In genomic region chr15:78024883-78025282, GRCh38 we compare ENCODE assay signal across 1 cellular context.
TF ChIP-seq lines count a peak whose summit lies in the region.

No MANE protein-coding gene starts in this region.

TF ChIP-seq in SK-N-SH, 30 proteins besides CTCF, POLR2A, EP300 and RAD21 (continued from another document):
- TF ChIP-seq REST (IDR thresholded peaks at IDR 0.05; ENCODE audit: low read depth, low read length) (no peak), SIN3A (IDR thresholded peaks at IDR 0.05; ENCODE audit: borderline replicate concordance, low read depth, low read length) (no peak), MAX (IDR thresholded peaks at IDR 0.05; ENCODE audit: low read depth) (no peak), FOXJ3 (CRISPR knock-in tag; IDR thresholded peaks at IDR 0.05) (no peak)
